Comparison of ENCODE assay signal across 8 cellular contexts in genomic region chr12:6376079-6376941, GRCh38. TPM values are rescaled to one million over a fixed set of nuclear protein-coding genes. Genes with fewer than 3 reads are reported as not detected.
DNase-seq lines count a peak whose midpoint lies in the region; ATAC-seq, FAIRE-seq and TF ChIP-seq lines count a peak whose summit lies in the region.

No MANE protein-coding gene starts in this region.

- no peak for FAIRE-seq in small intestine (lab: Jason Lieb, UNC)

- H3K36me3 Mint-ChIP-seq in HFFc6 (ENCODE audit: low read depth) = no peaks in the 10 kb centered on the region
- no peaks in the 10 kb centered on the region for H3K36me3 Mint-ChIP-seq in activated naive CD8-positive, alpha-beta T cell treated with anti-CD3 and anti-CD28 coated beads, Interleukin-2, amount 10 ng/mL, durations not matched to agents 7 days and 5 days

- no peaks in the 10 kb centered on the region for H3K36me3 ChIP-seq in small intestine (ENCODE audit: control insufficient read depth in 2 of 2, insufficient read depth in 2 of 2, low read length in 2 of 2)

- WGBS in small intestine, 3 donors = 36 to 49% (median 43%) methylated on average over 17 to 20 of the region's 20 CpGs

- peak overlapping the region; percentile 63 for H3K27ac Mint-ChIP-seq in HFFc6
- peak overlapping the region; percentile 93 for H3K27ac Mint-ChIP-seq in activated naive CD8-positive, alpha-beta T cell treated with anti-CD3 and anti-CD28 coated beads, Interleukin-2, amount 10 ng/mL, durations not matched to agents 7 days and 5 days

- H3K27ac ChIP-seq in small intestine (ENCODE audit: low read depth in 1 of 2, low read length in 1 of 2) = peak overlapping the region; percentile 28 to 87

- H3K9me3 ChIP-seq in small intestine (ENCODE audit: control insufficient read depth, low read depth) = no peaks in the 10 kb centered on the region

- TF ChIP-seq CTCF in HFFc6 (IDR thresholded peaks at IDR 0.05) = peak; percentile 47

- peaks cover 7 to 9% of the 10 kb centered on the region in 2 donors for H3K4me1 ChIP-seq in small intestine (ENCODE audit: control insufficient read depth in 2 of 2, insufficient read depth in 1 of 2, low read depth in 1 of 2, low read length in 1 of 2)

- DNase-seq in AG20443 (ENCODE audit: low spot score) (peak; percentile 91), HFFc6 (peak; percentile 10), small intestine (peak; percentile 59), T-helper 9 cell (no peak), putamen (ENCODE audit: low spot score) (no peak)
- no peak for DNase-seq in activated naive CD8-positive, alpha-beta T cell treated with anti-CD3 and anti-CD28 coated beads, Interleukin-2, amount 10 ng/mL, durations not matched to agents 7 days and 5 days

- ATAC-seq in activated naive CD8-positive, alpha-beta T cell treated with anti-CD3 and anti-CD28 coated beads, Interleukin-2, amount 10 ng/mL, durations not matched to agents 7 days and 5 days (ENCODE audit: low read depth) = peak; percentile 46
- no peak for ATAC-seq in GM18861 (IDR thresholded peaks at IDR 0.05; ENCODE audit: unreplicated experiment)

- no peaks in the 10 kb centered on the region for H3K27me3 ChIP-seq in small intestine (ENCODE audit: control insufficient read depth in 2 of 2, insufficient read depth in 2 of 2, low read length in 2 of 2)

- peaks cover 1% of the 10 kb centered on the region for H3K27me3 Mint-ChIP-seq in HFFc6 (ENCODE audit: insufficient read depth)
- peaks cover 6% of the 10 kb centered on the region for H3K27me3 Mint-ChIP-seq in activated naive CD8-positive, alpha-beta T cell treated with anti-CD3 and anti-CD28 coated beads, Interleukin-2, amount 10 ng/mL, durations not matched to agents 7 days and 5 days

- H3K4me3 Mint-ChIP-seq in HFFc6 = no peak overlapping the region
- H3K4me3 Mint-ChIP-seq in activated naive CD8-positive, alpha-beta T cell treated with anti-CD3 and anti-CD28 coated beads, Interleukin-2, amount 10 ng/mL, durations not matched to agents 7 days and 5 days = peak overlapping the region; percentile 75

- H3K9me3 Mint-ChIP-seq in HFFc6 = no peaks in the 10 kb centered on the region
- H3K9me3 Mint-ChIP-seq in activated naive CD8-positive, alpha-beta T cell treated with anti-CD3 and anti-CD28 coated beads, Interleukin-2, amount 10 ng/mL, durations not matched to agents 7 days and 5 days = no peaks in the 10 kb centered on the region

- H3K4me1 Mint-ChIP-seq in HFFc6 (ENCODE audit: low read depth) = peaks cover 47% of the 10 kb centered on the region
- H3K4me1 Mint-ChIP-seq in activated naive CD8-positive, alpha-beta T cell treated with anti-CD3 and anti-CD28 coated beads, Interleukin-2, amount 10 ng/mL, durations not matched to agents 7 days and 5 days = peaks cover 36% of the 10 kb centered on the region

- H3K4me3 ChIP-seq in iPS-11a (ENCODE audit: low read depth, low read length) (peak overlapping the region; percentile 35), small intestine (ENCODE audit: low read depth in 1 of 2, low read length in 2 of 2) (no peak overlapping the region)

- POLR2A ChIA-PET in activated naive CD8-positive, alpha-beta T cell treated with anti-CD3 and anti-CD28 coated beads, Interleukin-2, amount 10 ng/mL, durations not matched to agents 7 days and 5 days (lab: Charles Lee) = interaction anchor here (1.1 kb wide), 1 partner anchor 8 kb away, joined by 3 read pairs; no protein-coding TSS in a partner anchor

RNA-seq across cellular contexts. Expression of gene SCNN1A, which starts 0.9 kb away (rescaled TPM):
- total RNA-seq in HFFc6 (2021; fragmentation: NEBNext Ultra II Directional; extraction: Animal tissue kit (Norgen Biotek cat#: 25700)) = under 1 TPM in 1 of 6 experiments, not detected in 5; 0.18 TPM
- total RNA-seq in activated naive CD8-positive, alpha-beta T cell treated with anti-CD3 and anti-CD28 coated beads, Interleukin-2, amount 10 ng/mL, durations not matched to agents 7 days and 5 days = 1 to 10 TPM in 1 of 2 experiments, under 1 TPM in 1; 0.43 to 1.1 TPM
- polyA plus RNA-seq in small intestine = 10 to 100 TPM; 12.3 to 18.9 (median 14.4) TPM

RNA-seq across cellular contexts. Expression of gene LTBR, which starts 7.7 kb away (rescaled TPM):
- 100 to 1,000 TPM in 3 of 6 experiments, 10 to 100 TPM in 3; 91.5 to 124 (median 106) TPM for total RNA-seq in HFFc6 (2021; fragmentation: NEBNext Ultra II Directional; extraction: Animal tissue kit (Norgen Biotek cat#: 25700))
- 1 to 10 TPM in 1 of 2 experiments, under 1 TPM in 1; 0.61 to 1.4 TPM for total RNA-seq in activated naive CD8-positive, alpha-beta T cell treated with anti-CD3 and anti-CD28 coated beads, Interleukin-2, amount 10 ng/mL, durations not matched to agents 7 days and 5 days
- 10 to 100 TPM; 56.5 to 80.9 (median 65.5) TPM for polyA plus RNA-seq in small intestine

RNA-seq across cellular contexts. Expression of gene TNFRSF1A, which starts 34.4 kb away (rescaled TPM):
- 100 to 1,000 TPM; 105 to 122 (median 112) TPM for total RNA-seq in HFFc6 (2021; fragmentation: NEBNext Ultra II Directional; extraction: Animal tissue kit (Norgen Biotek cat#: 25700))
- 10 to 100 TPM; 82.9 to 87.1 TPM for total RNA-seq in activated naive CD8-positive, alpha-beta T cell treated with anti-CD3 and anti-CD28 coated beads, Interleukin-2, amount 10 ng/mL, durations not matched to agents 7 days and 5 days
- polyA plus RNA-seq in small intestine = 100 to 1,000 TPM in 1 of 3 donors, 10 to 100 TPM in 2; 77.2 to 102 (median 92.9) TPM

Comparison
In these comparisons a context has a peak if more than half of its experiments do, and no peak if none do; other contexts are left out.
1. DNase-seq: peak in AG20443 (single experiment), HFFc6 (single experiment) and small intestine (single experiment); none in activated naive CD8-positive, alpha-beta T cell treated with anti-CD3 and anti-CD28 coated beads, Interleukin-2, amount 10 ng/mL, durations not matched to agents 7 days and 5 days (single experiment), T-helper 9 cell (single experiment) and putamen (single experiment).
2. RNA of gene LTBR, which starts 7.7 kb away (total RNA-seq): 91.5 to 124 TPM in HFFc6; 0.61 to 1.4 TPM in activated naive CD8-positive, alpha-beta T cell treated with anti-CD3 and anti-CD28 coated beads, Interleukin-2, amount 10 ng/mL, durations not matched to agents 7 days and 5 days; every median in the first group is over 10 times any median in the second.